Comparison of ENCODE assay signal across 7 cellular contexts in genomic region chr14:74140374-74140850, GRCh38. TPM values are rescaled to one million over a fixed set of nuclear protein-coding genes. Genes with fewer than 3 reads are reported as not detected.
DNase-seq lines count a peak whose midpoint lies in the region; TF ChIP-seq lines count a peak whose summit lies in the region.

No MANE protein-coding gene starts in this region.

- peak overlapping the region; percentile 44 for H3K27ac Mint-ChIP-seq in type B pancreatic cell

- peak overlapping the region; percentile 5; the same call in 1 of the 2 replicates for H3K27ac ChIP-seq in SJCRH30
- H3K27ac ChIP-seq in coronary artery: no peak overlapping the region

- H3K4me3 Mint-ChIP-seq in type B pancreatic cell: peak overlapping the region; percentile 37

- H3K4me1 Mint-ChIP-seq in type B pancreatic cell (ENCODE audit: unreplicated experiment): peaks cover 13% of the 10 kb centered on the region

- no peaks in the 10 kb centered on the region for H3K27me3 Mint-ChIP-seq in type B pancreatic cell

- DNase-seq in NCI-H1092 (lab: John Stamatoyannopoulos, UW) (peak; percentile 85), SJCRH30 (peak; percentile 86 to 91), left kidney (ENCODE audit: low read depth, low spot score) (peak; percentile 67), type B pancreatic cell (ENCODE audit: extremely low spot score, unreplicated experiment) (no peak), CD1c-positive myeloid dendritic cell (ENCODE audit: extremely low spot score) (no peak), coronary artery (ENCODE audit: low spot score) (no peak), AG08396 (ENCODE audit: low spot score) (no peak)

- no peaks in the 10 kb centered on the region for H3K9me3 Mint-ChIP-seq in type B pancreatic cell

- H3K27me3 ChIP-seq in SJCRH30: no peaks in the 10 kb centered on the region

- no peaks in the 10 kb centered on the region for H3K36me3 Mint-ChIP-seq in type B pancreatic cell

- peaks cover 17% of the 10 kb centered on the region for H3K4me1 ChIP-seq in SJCRH30

- TF ChIP-seq CTCF in type B pancreatic cell (conservative IDR thresholded peaks at IDR 0.05) (no peak), coronary artery (IDR thresholded peaks at IDR 0.05) (no peak)

- no peaks in the 10 kb centered on the region for H3K9me3 ChIP-seq in SJCRH30 (replicated peaks)

- H3K36me3 ChIP-seq in SJCRH30: no peaks in the 10 kb centered on the region

- H3K4me3 ChIP-seq in SJCRH30: no peak overlapping the region
- H3K4me3 ChIP-seq in coronary artery: no peak overlapping the region

RNA-seq across cellular contexts. Expression of gene LIN52, which starts 55.7 kb away (rescaled TPM):
- total RNA-seq in SJCRH30 (2014; rRNA removed; shearing (Covaris generic)): 20.5 and 21.3 TPM in 2 replicates
- total RNA-seq in type B pancreatic cell (ENCODE audit: low replicate concordance): 6.9 and 15.1 TPM in 2 replicates

RNA-seq across cellular contexts. Expression of gene ALDH6A1, which starts 56.2 kb away (rescaled TPM):
- 13.2 and 14.2 TPM in 2 replicates for total RNA-seq in SJCRH30 (2014; rRNA removed; shearing (Covaris generic))
- total RNA-seq in type B pancreatic cell (ENCODE audit: low replicate concordance): 28.2 and 67.2 TPM in 2 replicates

Comparison
In these comparisons a context has a peak if more than half of its experiments do, and no peak if none do; other contexts are left out.
1. DNase-seq: peak in NCI-H1092 (single experiment), SJCRH30 (2 of 2) and left kidney (single experiment); none in type B pancreatic cell (single experiment), CD1c-positive myeloid dendritic cell (single experiment), coronary artery (single experiment) and AG08396 (single experiment).